11 cellular contexts compared by ENCODE assay signal in genomic region chr14:64542839-64543207, GRCh38. TPM values are rescaled to one million over a fixed set of nuclear protein-coding genes. Genes with fewer than 3 reads are reported as not detected.
DNase-seq lines count a peak whose midpoint lies in the region; ATAC-seq, FAIRE-seq and TF ChIP-seq lines count a peak whose summit lies in the region.
"Had no signal": no experiment of that assay in that cellular context is flagged by ENCODE, and none has a peak within 500 bp of the region (broad histone marks: within the 10 kb centered on the region; RNA-seq: fewer than 3 reads in every experiment).

No MANE protein-coding gene starts in this region.

- peaks cover 26% of the 10 kb centered on the region for H3K36me3 Mint-ChIP-seq in activated naive CD4-positive, alpha-beta T cell treated with anti-CD3 and anti-CD28 coated beads, Interleukin-2, amount 10 ng/mL, durations not matched to agents 7 days and 5 days

- peaks cover 33% of the 10 kb centered on the region for H3K4me1 Mint-ChIP-seq in activated naive CD4-positive, alpha-beta T cell treated with anti-CD3 and anti-CD28 coated beads, Interleukin-2, amount 10 ng/mL, durations not matched to agents 7 days and 5 days

- peak overlapping the region; percentile 77 for H3K4me3 ChIP-seq in adipocyte (ENCODE audit: low read length)
- peak overlapping the region; percentile 74 to 76 for H3K4me3 ChIP-seq in kidney (ENCODE audit: low read length in 2 of 2)
- H3K4me3 ChIP-seq in thymus (ENCODE audit: low read length) = peak overlapping the region; percentile 3
- H3K4me3 ChIP-seq: BLaER1 treated with 17β-estradiol and CSF1 and Interleukin-3, amounts not matched to agents 10 nM and 100 nM; HAP-1 had no signal

- FAIRE-seq in kidney (lab: Jason Lieb, UNC) = no peak

- intact Hi-C loops in kidney (cut with DNase I) = no loop called here

- no peaks in the 10 kb centered on the region for H3K27me3 ChIP-seq in adipocyte (replicated peaks; ENCODE audit: control insufficient read depth, insufficient read depth, low read length)
- H3K27me3 ChIP-seq in thymus (ENCODE audit: control insufficient read depth, insufficient read depth) = peaks cover 38% of the 10 kb centered on the region
- H3K27me3 ChIP-seq: BLaER1 treated with 17β-estradiol and CSF1 and Interleukin-3, amounts not matched to agents 10 nM and 100 nM had no signal

- no peak for ATAC-seq in HG03045 (IDR thresholded peaks at IDR 0.05; ENCODE audit: unreplicated experiment)

- CTCF ChIA-PET in activated naive CD4-positive, alpha-beta T cell treated with anti-CD3 and anti-CD28 coated beads, Interleukin-2, amount 10 ng/mL, durations not matched to agents 7 days and 5 days (lab: Charles Lee) = interaction anchor here (1.2 to 2.1 kb wide), 3 partner anchors 9 to 222 kb away, joined by 3 to 9 read pairs (median 3); no protein-coding TSS in a partner anchor

- peak overlapping the region; percentile 91 for H3K4me3 Mint-ChIP-seq in activated naive CD4-positive, alpha-beta T cell treated with anti-CD3 and anti-CD28 coated beads, Interleukin-2, amount 10 ng/mL, durations not matched to agents 7 days and 5 days

- peaks cover 4% of the 10 kb centered on the region for H3K9me3 Mint-ChIP-seq in activated naive CD4-positive, alpha-beta T cell treated with anti-CD3 and anti-CD28 coated beads, Interleukin-2, amount 10 ng/mL, durations not matched to agents 7 days and 5 days

- TF ChIP-seq CTCF in kidney (IDR thresholded peaks at IDR 0.05; ENCODE audit: borderline replicate concordance, extremely low read depth, insufficient read depth) = no peak

- H3K4me1 ChIP-seq in adipocyte (ENCODE audit: control insufficient read depth, insufficient read depth, low read length) (peaks cover 20% of the 10 kb centered on the region), kidney (ENCODE audit: control insufficient read depth in 1 of 2, insufficient read depth in 1 of 2, low read depth in 1 of 2, low read length in 2 of 2) (peaks cover 0 to 6% of the 10 kb centered on the region in 2 donors), thymus (ENCODE audit: control insufficient read depth, insufficient read depth, low read length) (peaks cover 13% of the 10 kb centered on the region)
- H3K4me1 ChIP-seq: HAP-1 had no signal

- H3K27ac ChIP-seq in kidney (ENCODE audit: low read depth in 2 of 2, low read length in 2 of 2) (no peak overlapping the region), thymus (ENCODE audit: low read depth) (no peak overlapping the region)
- H3K27ac ChIP-seq: BLaER1 treated with 17β-estradiol and CSF1 and Interleukin-3, amounts not matched to agents 10 nM and 100 nM had no signal

- peaks cover 49% of the 10 kb centered on the region for H3K27me3 Mint-ChIP-seq in activated naive CD4-positive, alpha-beta T cell treated with anti-CD3 and anti-CD28 coated beads, Interleukin-2, amount 10 ng/mL, durations not matched to agents 7 days and 5 days

- H3K27ac Mint-ChIP-seq in activated naive CD4-positive, alpha-beta T cell treated with anti-CD3 and anti-CD28 coated beads, Interleukin-2, amount 10 ng/mL, durations not matched to agents 7 days and 5 days = no peak overlapping the region

- H3K36me3 ChIP-seq in adipocyte (ENCODE audit: control insufficient read depth, insufficient read depth, low read length, severe bottlenecking) (no peaks in the 10 kb centered on the region), kidney (ENCODE audit: control insufficient read depth in 1 of 2, insufficient read depth in 2 of 2, low read length in 2 of 2) (no peaks in the 10 kb centered on the region), thymus (ENCODE audit: control insufficient read depth, insufficient read depth) (no peaks in the 10 kb centered on the region)
- H3K36me3 ChIP-seq: HAP-1 had no signal

- H3K9me3 ChIP-seq in adipocyte (ENCODE audit: control insufficient read depth, low read length) = peaks cover 10% of the 10 kb centered on the region
- H3K9me3 ChIP-seq in kidney (ENCODE audit: control insufficient read depth in 1 of 2, low read length in 2 of 2) = peaks cover 0 to 5% of the 10 kb centered on the region in 2 donors
- peaks cover 15% of the 10 kb centered on the region for H3K9me3 ChIP-seq in thymus (ENCODE audit: control insufficient read depth)
- H3K9me3 ChIP-seq: HAP-1 had no signal

- no peak for DNase-seq in activated naive CD4-positive, alpha-beta T cell treated with anti-CD3 and anti-CD28 coated beads, Interleukin-2, amount 10 ng/mL, durations not matched to agents 7 days and 5 days
- DNase-seq in activated naive CD4-positive, alpha-beta T cell treated with anti-CD3 and anti-CD28 coated beads, Interleukin-2, amount 50 U/mL, for 16 hours = no peak
- DNase-seq in adipocyte (ENCODE audit: low read depth) (no peak), kidney (no peak), DMS 273 treated with DMSO at 0.1 percent for 48 hours (lab: John Stamatoyannopoulos, UW) (no peak), COLO829 (ENCODE audit: low spot score) (no peak)

- WGBS in thymus = 44% methylated on average over 4 of the region's 4 CpGs

- no peak overlapping the region for H3K9ac ChIP-seq in adipocyte (ENCODE audit: low read length)
- no peak overlapping the region for H3K9ac ChIP-seq in kidney (ENCODE audit: low read length in 2 of 2)
- H3K9ac ChIP-seq: BLaER1 treated with 17β-estradiol and CSF1 and Interleukin-3, amounts not matched to agents 10 nM and 100 nM had no signal

RNA-seq across cellular contexts. Expression of gene HSPA2, which starts 2.3 kb away (rescaled TPM):
- total RNA-seq in kidney = 41.9 TPM
- 56.2 TPM for polyA plus RNA-seq in kidney (ENCODE audit: insufficient read depth, low read depth, low replicate concordance)
- polyA plus RNA-seq in thymus = 7.7 TPM

RNA-seq across cellular contexts. Expression of gene PPP1R36, which starts 6.9 kb away (rescaled TPM):
- 2.7 TPM for total RNA-seq in kidney
- polyA plus RNA-seq in kidney (ENCODE audit: insufficient read depth, low read depth, low replicate concordance) (2.8 TPM), thymus (0.80 TPM)
- total RNA-seq: glomerular endothelial cell had no signal

RNA-seq across cellular contexts. Expression of gene ZBTB1, which starts 38.3 kb away (rescaled TPM):
- total RNA-seq in kidney = 46.8 TPM
- polyA plus RNA-seq in kidney (ENCODE audit: insufficient read depth, low read depth, low replicate concordance) (13.3 TPM), thymus (42.0 TPM)

RNA-seq across cellular contexts. Expression of gene ZBTB25, which starts 39.2 kb away (rescaled TPM):
- 17.8 TPM for total RNA-seq in kidney
- polyA plus RNA-seq in kidney (ENCODE audit: insufficient read depth, low read depth, low replicate concordance) (4.3 TPM), thymus (15.0 TPM)

Comparison
In these comparisons a context has a peak if more than half of its experiments do, and no peak if none do; other contexts are left out.
1. H3K4me3 ChIP-seq: peak in every context shown above with its lines; median percentile 77 in adipocyte; 75 in kidney; 3 in thymus.